ENCODE assay signal across 3 cellular contexts in the genomic region with DNA sequence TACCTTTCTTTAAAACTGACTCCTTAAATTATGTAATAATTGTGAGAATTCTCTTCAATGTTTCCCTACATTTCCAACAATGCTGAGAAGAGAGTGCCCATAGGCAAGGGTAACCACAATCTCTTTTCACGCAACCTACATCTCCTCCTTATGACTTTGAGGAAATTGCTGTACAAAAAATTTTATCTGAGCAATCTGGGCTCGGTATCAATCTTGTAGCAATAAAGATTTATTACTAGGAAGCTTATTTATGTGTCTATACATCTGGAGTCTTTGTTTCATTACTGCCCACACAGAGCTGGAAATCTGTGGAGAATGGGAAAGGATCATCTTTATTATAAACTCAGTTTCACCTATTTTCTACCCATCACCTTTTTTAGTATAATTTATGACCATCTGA.
"Had no signal": no experiment of that assay in that cellular context is flagged by ENCODE, and none has a peak within 500 bp of the region (broad histone marks: within the 10 kb centered on the region; RNA-seq: fewer than 3 reads in every experiment).

No MANE protein-coding gene starts in this region.

- H3K4me3 ChIP-seq: GM12878 had no signal

- DNase-seq: GDM1, GF-D8 had no signal

- ATAC-seq: GM12878 had no signal
